ENCODE assay signal across 9 cellular contexts in the genomic region with DNA sequence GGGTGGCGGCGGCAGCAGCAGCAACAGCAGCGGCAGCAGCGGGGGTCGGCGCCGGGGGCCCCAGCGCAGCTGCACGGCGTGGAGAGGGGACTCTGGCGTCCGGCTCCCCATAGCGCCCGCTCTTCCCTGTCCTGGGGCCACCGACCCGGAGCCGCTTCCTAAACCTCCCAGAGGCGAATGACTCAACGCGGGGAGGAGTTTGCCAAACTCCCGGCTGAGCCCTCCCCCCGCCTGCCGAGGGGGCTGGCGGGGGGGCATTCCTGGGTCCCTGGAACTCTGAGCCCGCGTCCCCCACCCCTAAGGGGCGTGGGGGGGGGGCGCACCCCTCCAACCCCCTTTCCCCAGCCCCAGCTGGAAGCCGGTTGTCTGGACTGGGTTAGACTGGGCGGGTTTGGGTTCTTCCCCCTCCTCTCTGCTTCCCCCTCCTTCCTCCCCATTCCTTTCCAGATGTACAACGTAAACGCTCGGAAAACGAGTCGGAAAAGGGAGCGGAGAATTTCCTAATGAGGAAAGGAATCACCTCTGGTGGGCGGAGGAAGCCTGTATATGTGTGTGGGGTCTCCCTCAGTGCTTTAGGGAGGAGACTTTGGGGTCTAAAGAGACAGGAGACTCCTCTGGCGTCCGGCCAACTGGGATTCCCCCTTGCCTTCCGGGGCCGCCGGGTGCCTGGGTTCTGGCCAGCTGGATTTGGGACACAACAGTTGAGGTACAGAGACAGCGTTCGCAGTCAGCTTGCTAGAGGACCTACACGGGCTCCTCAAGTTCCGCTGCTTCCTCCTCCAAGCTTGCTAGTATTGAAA. TPM values are rescaled to one million over a fixed set of nuclear protein-coding genes. Genes with fewer than 3 reads are reported as not detected.
DNase-seq lines count a peak whose midpoint lies in the region; ATAC-seq and TF ChIP-seq lines count a peak whose summit lies in the region.
"Had no signal": no experiment of that assay in that cellular context is flagged by ENCODE, and none has a peak within 500 bp of the region (broad histone marks: within the 10 kb centered on the region; RNA-seq: fewer than 3 reads in every experiment).

A gene (minus strand): TSS at position 179 of the 800 bp plus-strand sequence. CDS start 68 bp downstream, at position 111.

- peak within 1 kb of the TSS; percentile 87 to 91 for H3K27ac Mint-ChIP-seq in natural killer cell

- no peaks in the 10 kb centered on the region for H3K36me3 Mint-ChIP-seq in natural killer cell

- no peak for TF ChIP-seq CTCF in fibroblast of the aortic adventitia (IDR thresholded peaks at IDR 0.05; ENCODE audit: insufficient read depth, low read length)
- no peak for TF ChIP-seq CTCF in natural killer cell (IDR thresholded peaks at IDR 0.05)

- DNase-seq in Caki2 (ENCODE audit: low read depth) (peak; percentile 56), MV-4-11 (lab: John Stamatoyannopoulos, UW) (peak; percentile 32), fibroblast of the aortic adventitia (ENCODE audit: low read depth) (peak; percentile 65), natural killer cell (peak; percentile 52), COLO668 (lab: John Stamatoyannopoulos, UW; ENCODE audit: unreplicated experiment) (no peak), SK-N-DZ (ENCODE audit: low spot score) (no peak)
- peak; percentile 33 for DNase-seq in activated T-helper 9 cell treated with anti-CD3 and anti-CD28 coated beads, Interleukin-2, amount 50 U/mL, for 16 hours (ENCODE audit: low read depth)

- intact Hi-C loops in natural killer cell (cut with micrococcal nuclease), result loop anchor here (2.0 kb wide), 1 partner anchor 14 kb away; no protein-coding TSS in a partner anchor

- no peaks in the 10 kb centered on the region for H3K27me3 Mint-ChIP-seq in natural killer cell (ENCODE audit: low read depth in 2 of 2)

- no peaks in the 10 kb centered on the region for H3K36me3 ChIP-seq in urinary bladder (ENCODE audit: insufficient read depth)

- peak within 1 kb of the TSS; percentile 96 for H3K4me3 Mint-ChIP-seq in natural killer cell

- in situ Hi-C loops in Caki2 (cut with HindIII; ENCODE audit: low pct_unique_long_range_greater_than_20kb, low sequenced_read_pairs), result no loop called here

- H3K4me1 ChIP-seq in urinary bladder (ENCODE audit: insufficient read depth), result peaks cover 4% of the 10 kb centered on the region

- H3K4me3 ChIP-seq in fibroblast of the aortic adventitia (ENCODE audit: low read depth, low read length) (peak within 1 kb of the TSS; percentile 92), urinary bladder (ENCODE audit: low read depth, low read length) (peak within 1 kb of the TSS; percentile 98)

- ATAC-seq in natural killer cell, result peak; percentile 41 to 57 (median 51)

- 2% methylated on average over 46 of the region's 46 CpGs for WGBS in urinary bladder

- peaks cover 46 to 77% of the 10 kb centered on the region in 2 donors for H3K4me1 Mint-ChIP-seq in natural killer cell

- H3K9me3 Mint-ChIP-seq in natural killer cell, result no peaks in the 10 kb centered on the region

- H3K27ac ChIP-seq in urinary bladder (ENCODE audit: low read depth), result peak within 1 kb of the TSS; percentile 99
- H3K27ac ChIP-seq: KMS-11 had no signal

RNA-seq across cellular contexts. Expression of the gene that starts here (rescaled TPM):
- 35.8 and 44.7 TPM in 2 replicates for total RNA-seq in Caki2 (2014; rRNA removed; shearing (Covaris generic); ENCODE audit: low replicate concordance)
- total RNA-seq in fibroblast of the aortic adventitia (ENCODE audit: low replicate concordance) (51.1 and 239 TPM in 2 replicates), natural killer cell (100 to 1,000 TPM; 177 to 232 (median 207) TPM), urinary bladder (139 TPM)
- 702 TPM for polyA plus RNA-seq in urinary bladder
- polyA plus RNA-seq in SK-N-DZ (2014; cell fraction: cytosol; rRNA removed), result 0.05 TPM in 1 of 2 replicates, not detected in the other
- 0.05 and 0.12 TPM in 2 replicates for polyA plus RNA-seq in SK-N-DZ (2014; cell fraction: nucleus; rRNA removed)

Comparison
In these comparisons a context has a peak if more than half of its experiments do, and no peak if none do; other contexts are left out.
1. DNase-seq: peak in Caki2 (single experiment), MV-4-11 (single experiment), activated T-helper 9 cell treated with anti-CD3 and anti-CD28 coated beads, Interleukin-2, amount 50 U/mL, for 16 hours (single experiment), fibroblast of the aortic adventitia (single experiment) and natural killer cell (single experiment); none in COLO668 (single experiment) and SK-N-DZ (single experiment).